In genomic region chr5:147918899-147919298, GRCh38 we compare ENCODE assay signal across 16 cellular contexts. TPM values are rescaled to one million over a fixed set of nuclear protein-coding genes. Genes with fewer than 3 reads are reported as not detected.
A peak's percentile ranks its signal among the peaks of the same experiment; 100 is the strongest.
DNase-seq lines count a peak whose midpoint lies in the region; ATAC-seq and TF ChIP-seq lines count a peak whose summit lies in the region.
"Had no signal": no experiment of that assay in that cellular context is flagged by ENCODE, and none has a peak within 500 bp of the region (broad histone marks: within the 10 kb centered on the region; RNA-seq: fewer than 3 reads in every experiment).

No MANE protein-coding gene starts in this region.

- DNase-seq in COR-L47 (lab: John Stamatoyannopoulos, UW) (peak; percentile 28), NCI-H1930 (lab: John Stamatoyannopoulos, UW) (peak; percentile 22 to 23), RWPE2 (ENCODE audit: low spot score) (no peak), foreskin keratinocyte (no peak), GM23338 (ENCODE audit: low spot score) (no peak), cerebellar nuclear complex (lab: John Stamatoyannopoulos, UW) (no peak)
- no peak for DNase-seq in stimulated activated CD4-positive, alpha-beta T cell treated with anti-CD3 and anti-CD28 coated beads, Interleukin-1b, Interleukin-23, amount 100 ng/mL, for 48 hours
- no peak for DNase-seq in activated T-helper 1 cell treated with anti-CD3 and anti-CD28 coated beads, Interleukin-12 subunit alpha, Interleukin-12 subunit beta, Interleukin-2, Interleukin-4 antibody, amounts not matched to agents 30 ng/mL and 10 ng/mL and 1 ng/mL, durations not matched to agents 14 hours and 24 hours and 36 hours (ENCODE audit: low spot score)
- DNase-seq: CD4-positive, alpha-beta T cell; GF-D8; GOT3; NCI-H2029 treated with DMSO at 0.1 percent for 48 hours; NCI-H510A had no signal

- H3K36me3 ChIP-seq in RWPE2 (ENCODE audit: low read depth) (no peaks in the 10 kb centered on the region), GM23338 (ENCODE audit: insufficient read depth) (no peaks in the 10 kb centered on the region)
- H3K36me3 ChIP-seq: SJCRH30 had no signal

- H4K20me1 ChIP-seq in GM23338 (replicated peaks; ENCODE audit: insufficient read depth): no peaks in the 10 kb centered on the region

- H3K4me1 ChIP-seq in RWPE2 (ENCODE audit: insufficient read depth, poor library complexity, severe bottlenecking): peaks cover 31% of the 10 kb centered on the region
- H3K4me1 ChIP-seq in foreskin keratinocyte: peaks cover 7% of the 10 kb centered on the region
- no peaks in the 10 kb centered on the region for H3K4me1 ChIP-seq in GM23338 (ENCODE audit: insufficient read depth)
- H3K4me1 ChIP-seq: A549 had no signal

- H3K4me3 Mint-ChIP-seq in GM23338: no peak overlapping the region
- H3K4me3 Mint-ChIP-seq in activated T-helper 1 cell treated with anti-CD3 and anti-CD28 coated beads, Interleukin-12 subunit alpha, Interleukin-12 subunit beta, Interleukin-2, Interleukin-4 antibody, amounts not matched to agents 30 ng/mL and 10 ng/mL and 1 ng/mL, durations not matched to agents 14 hours and 24 hours and 36 hours: no peak overlapping the region
- H3K4me3 Mint-ChIP-seq: CD4-positive, alpha-beta T cell had no signal

- peak; percentile 33; the same call in 1 of the 3 replicates for ATAC-seq in RWPE2 (ENCODE audit: low read depth)
- peak; percentile 81 for ATAC-seq in foreskin keratinocyte
- ATAC-seq in GM23338: no peak
- ATAC-seq: A549 had no signal

- no peaks in the 10 kb centered on the region for H3K9me3 ChIP-seq in RWPE2 (ENCODE audit: severe bottlenecking)
- H3K9me3 ChIP-seq: A549, SJCRH30 had no signal

- H3K27ac ChIP-seq in RWPE2 (ENCODE audit: poor library complexity, severe bottlenecking): peak overlapping the region; percentile 38
- no peak overlapping the region for H3K27ac ChIP-seq in foreskin keratinocyte
- no peak overlapping the region for H3K27ac ChIP-seq in GM23338 (ENCODE audit: low read depth)
- H3K27ac ChIP-seq: A549, SJCRH30 had no signal

- H3K79me2 ChIP-seq in GM23338 (replicated peaks; ENCODE audit: insufficient read depth): no peaks in the 10 kb centered on the region

- TF ChIP-seq CTCF in RWPE2 (IDR thresholded peaks at IDR 0.05; ENCODE audit: poor library complexity, severe bottlenecking): no peak
- TF ChIP-seq CTCF in foreskin keratinocyte (conservative IDR thresholded peaks at IDR 0.05): no peak
- no peak for TF ChIP-seq CTCF in GM23338 (conservative IDR thresholded peaks at IDR 0.05; ENCODE audit: low read depth in 2 of 2)

- no peak overlapping the region for H2AFZ ChIP-seq in GM23338

- 0 out of 2 replicates have a peak, but pooled peaks cover 6% of the 10 kb centered on the region for H3K9me2 ChIP-seq in GM23338 (ENCODE audit: insufficient read depth)

- no peak overlapping the region for H3K4me2 ChIP-seq in GM23338
- H3K4me2 ChIP-seq: A549 had no signal

- no peaks in the 10 kb centered on the region for H3K36me3 Mint-ChIP-seq in GM23338 (ENCODE audit: low read depth)
- no peaks in the 10 kb centered on the region for H3K36me3 Mint-ChIP-seq in activated T-helper 1 cell treated with anti-CD3 and anti-CD28 coated beads, Interleukin-12 subunit alpha, Interleukin-12 subunit beta, Interleukin-2, Interleukin-4 antibody, amounts not matched to agents 30 ng/mL and 10 ng/mL and 1 ng/mL, durations not matched to agents 14 hours and 24 hours and 36 hours (ENCODE audit: low read depth)

- H3K4me3 ChIP-seq in RWPE2 (ENCODE audit: severe bottlenecking) (no peak overlapping the region), GM23338 (no peak overlapping the region)
- H3K4me3 ChIP-seq: A549, SJCRH30 had no signal

- no peaks in the 10 kb centered on the region for H3K9me3 Mint-ChIP-seq in GM23338
- no peaks in the 10 kb centered on the region for H3K9me3 Mint-ChIP-seq in activated T-helper 1 cell treated with anti-CD3 and anti-CD28 coated beads, Interleukin-12 subunit alpha, Interleukin-12 subunit beta, Interleukin-2, Interleukin-4 antibody, amounts not matched to agents 30 ng/mL and 10 ng/mL and 1 ng/mL, durations not matched to agents 14 hours and 24 hours and 36 hours

- no peaks in the 10 kb centered on the region for H3F3A ChIP-seq in GM23338 (replicated peaks; ENCODE audit: low read depth)

- no peak overlapping the region for H3K27ac Mint-ChIP-seq in GM23338
- no peak overlapping the region for H3K27ac Mint-ChIP-seq in activated T-helper 1 cell treated with anti-CD3 and anti-CD28 coated beads, Interleukin-12 subunit alpha, Interleukin-12 subunit beta, Interleukin-2, Interleukin-4 antibody, amounts not matched to agents 30 ng/mL and 10 ng/mL and 1 ng/mL, durations not matched to agents 14 hours and 24 hours and 36 hours
- H3K27ac Mint-ChIP-seq: CD4-positive, alpha-beta T cell had no signal

- no peaks in the 10 kb centered on the region; the same call in 1 of the 3 replicates for H3K4me1 Mint-ChIP-seq in GM23338
- H3K4me1 Mint-ChIP-seq in activated T-helper 1 cell treated with anti-CD3 and anti-CD28 coated beads, Interleukin-12 subunit alpha, Interleukin-12 subunit beta, Interleukin-2, Interleukin-4 antibody, amounts not matched to agents 30 ng/mL and 10 ng/mL and 1 ng/mL, durations not matched to agents 14 hours and 24 hours and 36 hours (ENCODE audit: low read depth): no peaks in the 10 kb centered on the region

- H3K27me3 Mint-ChIP-seq in GM23338 (ENCODE audit: insufficient read depth, low read depth, poor library complexity): no peaks in the 10 kb centered on the region
- H3K27me3 Mint-ChIP-seq in activated T-helper 1 cell treated with anti-CD3 and anti-CD28 coated beads, Interleukin-12 subunit alpha, Interleukin-12 subunit beta, Interleukin-2, Interleukin-4 antibody, amounts not matched to agents 30 ng/mL and 10 ng/mL and 1 ng/mL, durations not matched to agents 14 hours and 24 hours and 36 hours (ENCODE audit: insufficient read depth): no peaks in the 10 kb centered on the region

- H3K27me3 ChIP-seq in RWPE2 (ENCODE audit: insufficient read depth, poor library complexity, severe bottlenecking) (no peaks in the 10 kb centered on the region), foreskin keratinocyte (no peaks in the 10 kb centered on the region), GM23338 (ENCODE audit: insufficient read depth) (no peaks in the 10 kb centered on the region)
- H3K27me3 ChIP-seq: SJCRH30 had no signal

- intact Hi-C loops in activated T-helper 1 cell treated with anti-CD3 and anti-CD28 coated beads, Interleukin-12 subunit alpha, Interleukin-12 subunit beta, Interleukin-2, Interleukin-4 antibody, amounts not matched to agents 30 ng/mL and 10 ng/mL and 1 ng/mL, durations not matched to agents 14 hours and 24 hours and 36 hours (cut with micrococcal nuclease): no loop called here

RNA-seq across cellular contexts. Expression of gene C5orf46, which starts 12.6 kb away (rescaled TPM):
- total RNA-seq in foreskin keratinocyte: 0.65 TPM in 1 of 2 replicates, not detected in the other
- polyA plus RNA-seq in foreskin keratinocyte (0.10 TPM in 1 of 2 replicates, not detected in the other), GM23338 (2016; fragmentation: Nextera tagmentation; extraction: Ambion mirVana) (0.40 and 0.42 TPM in 2 replicates)
- not detected in 2 replicates for total RNA-seq in GM23338 (2014; rRNA removed; shearing (Covaris generic))
- not detected in 2 replicates for total RNA-seq in activated T-helper 1 cell treated with anti-CD3 and anti-CD28 coated beads, Interleukin-12 subunit alpha, Interleukin-12 subunit beta, Interleukin-2, Interleukin-4 antibody, amounts not matched to agents 30 ng/mL and 10 ng/mL and 1 ng/mL, durations not matched to agents 14 hours and 24 hours and 36 hours
- total RNA-seq: CD4-positive, alpha-beta T cell had no signal
- polyA plus RNA-seq: A549 had no signal

RNA-seq across cellular contexts. Expression of gene SCGB3A2, which starts 40.4 kb away (rescaled TPM):
- not detected in 2 replicates for total RNA-seq in foreskin keratinocyte
- polyA plus RNA-seq in foreskin keratinocyte (not detected in 2 replicates), GM23338 (2016; fragmentation: Nextera tagmentation; extraction: Ambion mirVana) (251 and 256 TPM in 2 replicates)
- total RNA-seq in GM23338 (2014; rRNA removed; shearing (Covaris generic)): 27.0 and 36.1 TPM in 2 replicates
- not detected in 2 replicates for total RNA-seq in activated T-helper 1 cell treated with anti-CD3 and anti-CD28 coated beads, Interleukin-12 subunit alpha, Interleukin-12 subunit beta, Interleukin-2, Interleukin-4 antibody, amounts not matched to agents 30 ng/mL and 10 ng/mL and 1 ng/mL, durations not matched to agents 14 hours and 24 hours and 36 hours
- total RNA-seq: CD4-positive, alpha-beta T cell; SJCRH30 had no signal
- polyA plus RNA-seq: A549, BJ had no signal

Comparison
In these comparisons a context has a peak if more than half of its experiments do, and no peak if none do; other contexts are left out.
1. DNase-seq: peak in COR-L47 (single experiment) and NCI-H1930 (2 of 2); none in RWPE2 (single experiment), foreskin keratinocyte (0 of 2), stimulated activated CD4-positive, alpha-beta T cell treated with anti-CD3 and anti-CD28 coated beads, Interleukin-1b, Interleukin-23, amount 100 ng/mL, for 48 hours (single experiment), GM23338 (single experiment), cerebellar nuclear complex (0 of 2) and activated T-helper 1 cell treated with anti-CD3 and anti-CD28 coated beads, Interleukin-12 subunit alpha, Interleukin-12 subunit beta, Interleukin-2, Interleukin-4 antibody, amounts not matched to agents 30 ng/mL and 10 ng/mL and 1 ng/mL, durations not matched to agents 14 hours and 24 hours and 36 hours (single experiment).
2. RNA of gene SCGB3A2, which starts 40.4 kb away (total RNA-seq): 27.0 to 36.1 TPM in GM23338; not detected in foreskin keratinocyte and not detected in activated T-helper 1 cell treated with anti-CD3 and anti-CD28 coated beads, Interleukin-12 subunit alpha, Interleukin-12 subunit beta, Interleukin-2, Interleukin-4 antibody, amounts not matched to agents 30 ng/mL and 10 ng/mL and 1 ng/mL, durations not matched to agents 14 hours and 24 hours and 36 hours; every median in the first group is over 10 times any median in the second.